ENCODE assay signal across 17 cellular contexts in the genomic region with DNA sequence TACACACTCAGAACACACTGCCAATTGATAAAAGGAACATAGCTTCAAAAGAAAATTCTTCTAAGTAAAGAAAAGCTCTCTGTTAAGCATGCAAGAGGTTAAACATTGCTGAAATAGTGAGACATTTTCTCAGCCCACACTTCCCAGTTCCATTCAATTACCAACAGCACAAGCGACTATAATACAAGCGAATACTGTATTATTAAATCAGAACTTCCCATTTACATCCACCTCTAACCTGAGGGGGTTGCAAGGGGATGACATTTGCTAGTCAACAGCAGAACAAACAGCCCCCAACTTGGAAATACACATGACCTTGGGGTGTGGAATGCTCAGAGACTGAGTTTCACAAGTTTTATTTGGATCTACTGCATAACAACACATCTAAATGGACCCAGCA. TPM values are rescaled to one million over a fixed set of nuclear protein-coding genes. Genes with fewer than 3 reads are reported as not detected.
DNase-seq lines count a peak whose midpoint lies in the region; TF ChIP-seq lines count a peak whose summit lies in the region.
"Had no signal": no experiment of that assay in that cellular context is flagged by ENCODE, and none has a peak within 500 bp of the region (broad histone marks: within the 10 kb centered on the region; RNA-seq: fewer than 3 reads in every experiment).

No MANE protein-coding gene starts in this region.

- TF ChIP-seq CTCF in HFF-Myc (IDR thresholded peaks at IDR 0.05; ENCODE audit: low read depth, low read length, missing control alignments) (no peak), glutamatergic neuron (IDR thresholded peaks at IDR 0.05; ENCODE audit: partially characterized antibody, unreplicated experiment) (no peak), neural crest cell (conservative IDR thresholded peaks at IDR 0.05) (no peak)

- 0 out of 2 replicates have a peak overlapping the region, but pooled peaks have one; percentile 9 for H3K4me3 ChIP-seq in HFF-Myc (replicated peaks; ENCODE audit: low read depth, low read length)
- H3K4me3 ChIP-seq: Peyer's patch, SJSA1 had no signal

- in situ Hi-C loops in SK-MEL-5 (cut with HindIII; ENCODE audit: low pct_unique_long_range_greater_than_20kb, low sequenced_read_pairs): no loop called here

- H3K27me3 Mint-ChIP-seq in glutamatergic neuron (ENCODE audit: unreplicated experiment) (no peaks in the 10 kb centered on the region), neural crest cell (ENCODE audit: low read depth) (no peaks in the 10 kb centered on the region)

- DNase-seq in HFF-Myc (ENCODE audit: extremely low read depth, low read depth) (no peak), SK-MEL-5 (ENCODE audit: low read depth, low spot score) (peak; percentile 92), glutamatergic neuron (no peak), neural crest cell (ENCODE audit: low read depth, low spot score) (no peak), pons (ENCODE audit: low spot score) (no peak), NCI-H2227 treated with DMSO at 0.1 percent for 48 hours (lab: John Stamatoyannopoulos, UW) (no peak), glomerular visceral epithelial cell (ENCODE audit: extremely low spot score) (no peak)
- DNase-seq: ACHN; GDM1; MV-4-11; NCI-H1694 treated with DMSO at 0.1 percent for 48 hours; NCI-H226; NCI-H524 treated with DMSO at 0.1 percent for 48 hours; NK-92 treated with Interleukin-12 subunit alpha and Interleukin-12 subunit beta, amount 100 ng/mL, for 24 hours; Peyer's patch; SW 1271 had no signal

- no peaks in the 10 kb centered on the region for H3K9me3 Mint-ChIP-seq in glutamatergic neuron (ENCODE audit: unreplicated experiment)
- no peaks in the 10 kb centered on the region for H3K9me3 Mint-ChIP-seq in neural crest cell

- H3K27ac Mint-ChIP-seq in glutamatergic neuron (ENCODE audit: unreplicated experiment) (no peak overlapping the region), neural crest cell (ENCODE audit: unreplicated experiment) (no peak overlapping the region)

- peaks cover 3% of the 10 kb centered on the region for H3K4me1 Mint-ChIP-seq in glutamatergic neuron (ENCODE audit: low read depth, unreplicated experiment)
- H3K4me1 Mint-ChIP-seq in neural crest cell: peaks cover 40% of the 10 kb centered on the region

- H3K4me3 Mint-ChIP-seq in glutamatergic neuron (ENCODE audit: unreplicated experiment) (peak overlapping the region; percentile 61), neural crest cell (peak overlapping the region; percentile 84)

- H3K36me3 Mint-ChIP-seq in glutamatergic neuron (ENCODE audit: unreplicated experiment): no peaks in the 10 kb centered on the region
- H3K36me3 Mint-ChIP-seq in neural crest cell (ENCODE audit: low read depth): no peaks in the 10 kb centered on the region

RNA-seq across cellular contexts. Expression of a gene that starts 1.1 kb away (rescaled TPM):
- 75.0 and 75.9 TPM in 2 replicates for total RNA-seq in SK-MEL-5 (2014; rRNA removed; shearing (Covaris generic))
- polyA plus RNA-seq in SK-MEL-5 (2015; cell fraction: cytosol; rRNA removed): 29.6 and 35.8 TPM in 2 replicates
- 9.3 and 11.9 TPM in 2 replicates for polyA plus RNA-seq in SK-MEL-5 (2015; cell fraction: nucleus; rRNA removed)
- total RNA-seq in glutamatergic neuron (ENCODE audit: unreplicated experiment) (9.2 TPM), neural crest cell (6.3 and 7.4 TPM in 2 replicates)
- total RNA-seq: SJSA1 had no signal
